ENCODE assay signal across 8 cellular contexts in genomic region chr21:42002421-42002958, GRCh38. TPM values are rescaled to one million over a fixed set of nuclear protein-coding genes. Genes with fewer than 3 reads are reported as not detected.
A peak's percentile ranks its signal among the peaks of the same experiment; 100 is the strongest.
DNase-seq lines count a peak whose midpoint lies in the region; ATAC-seq, FAIRE-seq and TF ChIP-seq lines count a peak whose summit lies in the region.

No MANE protein-coding gene starts in this region.

- POLR2A ChIA-PET in PC-3 (lab: Charles Lee; ENCODE audit: unreplicated experiment), result interaction anchor here (0.7 kb wide), 2 partner anchors 50 to 69 kb away, joined by 3 to 6 read pairs; no protein-coding TSS in a partner anchor

- no peak overlapping the region for H3K4me3 ChIP-seq in BLaER1
- peak overlapping the region; percentile 15; the same call in 1 of the 2 replicates for H3K4me3 ChIP-seq in PC-3 (ENCODE audit: low read length)
- H3K4me3 ChIP-seq in skeletal muscle satellite cell (ENCODE audit: low read length), result no peak overlapping the region
- no peak overlapping the region for H3K4me3 ChIP-seq in pancreas

- H2AFZ ChIP-seq in PC-3 (ENCODE audit: low read length), result no peak overlapping the region

- WGBS in pancreas, 2 donors, result 79 to 85% methylated on average over 14 of the region's 14 CpGs

- no peak for FAIRE-seq in pancreas (lab: Jason Lieb, UNC)

- no TSS peak for BruUV-seq in PC-3 (replicated peaks; lab: Mats Ljungman, UMichigan)

- H3K36me3 Mint-ChIP-seq in activated naive CD4-positive, alpha-beta T cell treated with anti-CD3 and anti-CD28 coated beads, Interleukin-2, amount 50 U/mL, for 72 hours, result peaks cover 33 to 47% of the 10 kb centered on the region in 2 donors

- H3K27ac Mint-ChIP-seq in activated naive CD4-positive, alpha-beta T cell treated with anti-CD3 and anti-CD28 coated beads, Interleukin-2, amount 50 U/mL, for 72 hours, result peak overlapping the region; percentile 94 to 97

- H3F3A ChIP-seq in PC-3 (ENCODE audit: low read length, unreplicated experiment), result no peaks in the 10 kb centered on the region

- H3K79me2 ChIP-seq in PC-3 (ENCODE audit: low read length), result peaks cover 52% of the 10 kb centered on the region

- no peaks in the 10 kb centered on the region for H3K9me2 ChIP-seq in PC-3 (replicated peaks; ENCODE audit: low read length)

- no peaks in the 10 kb centered on the region for H3K27me3 ChIP-seq in BLaER1
- no peaks in the 10 kb centered on the region for H3K27me3 ChIP-seq in PC-3 (ENCODE audit: low read length)
- H3K27me3 ChIP-seq in skeletal muscle satellite cell (ENCODE audit: control insufficient read depth, insufficient read depth, low read length), result no peaks in the 10 kb centered on the region
- no peaks in the 10 kb centered on the region for H3K27me3 ChIP-seq in pancreas

- ATAC-seq in GM21526 (IDR thresholded peaks at IDR 0.05; ENCODE audit: low FRiP score, unreplicated experiment) (peak; percentile 66), PC-3 (peak; percentile 96), HG03280 (IDR thresholded peaks at IDR 0.05; ENCODE audit: unreplicated experiment) (no peak), pancreas (no peak), left ventricle myocardium superior (no peak)
- peak; percentile 97 to 99 for ATAC-seq in activated naive CD4-positive, alpha-beta T cell treated with anti-CD3 and anti-CD28 coated beads, Interleukin-2, amount 50 U/mL, for 72 hours

- CTCF ChIA-PET in PC-3 (lab: Charles Lee), result interaction anchor here (1.2 kb wide), 1 partner anchor 185 kb away, joined by 4 read pairs; no protein-coding TSS in a partner anchor

- TF ChIP-seq CTCF in PC-3 (conservative IDR thresholded peaks at IDR 0.05; ENCODE audit: low read depth, low read length), result no peak
- TF ChIP-seq CTCF in pancreas (IDR thresholded peaks at IDR 0.05), result no peak

- H4K20me1 ChIP-seq in BLaER1 (peaks cover 2% of the 10 kb centered on the region; the same call in 1 of the 2 replicates), PC-3 (ENCODE audit: low read length) (no peaks in the 10 kb centered on the region)

- intact Hi-C loops in PC-3 (cut with micrococcal nuclease), result loop anchor here (2.0 kb wide), 2 partner anchors 42 to 114 kb away; no protein-coding TSS in a partner anchor
- intact Hi-C loops in pancreas (cut with DNase I), result no loop called here
- intact Hi-C loops in left ventricle myocardium superior (cut with micrococcal nuclease), result no loop called here

- peaks cover 19% of the 10 kb centered on the region for H3K4me1 ChIP-seq in BLaER1
- H3K4me1 ChIP-seq in PC-3 (ENCODE audit: insufficient read depth, low read length), result peaks cover 31% of the 10 kb centered on the region
- peaks cover 16% of the 10 kb centered on the region for H3K4me1 ChIP-seq in skeletal muscle satellite cell (ENCODE audit: control insufficient read depth, insufficient read depth, low read length)
- no peaks in the 10 kb centered on the region for H3K4me1 ChIP-seq in pancreas

- no peak overlapping the region for H3K9ac ChIP-seq in BLaER1
- peak overlapping the region; percentile 34 for H3K9ac ChIP-seq in PC-3 (ENCODE audit: low read length)
- peak overlapping the region; percentile 56 for H3K9ac ChIP-seq in skeletal muscle satellite cell (ENCODE audit: low read depth, low read length)

- H3K36me3 ChIP-seq in BLaER1, result peaks cover 23% of the 10 kb centered on the region
- peaks cover 18% of the 10 kb centered on the region for H3K36me3 ChIP-seq in PC-3 (ENCODE audit: low read depth, low read length)
- peaks cover 19% of the 10 kb centered on the region for H3K36me3 ChIP-seq in skeletal muscle satellite cell (ENCODE audit: insufficient read depth, low read length)
- no peaks in the 10 kb centered on the region for H3K36me3 ChIP-seq in pancreas

- H3K9me3 ChIP-seq in BLaER1, result no peaks in the 10 kb centered on the region
- H3K9me3 ChIP-seq in PC-3 (ENCODE audit: low read length), result no peaks in the 10 kb centered on the region
- H3K9me3 ChIP-seq in skeletal muscle satellite cell (replicated peaks; ENCODE audit: low read length), result no peaks in the 10 kb centered on the region
- H3K9me3 ChIP-seq in pancreas, result no peaks in the 10 kb centered on the region

- DNase-seq in PC-3 (peak; percentile 89), pancreas (no peak), left ventricle myocardium superior (no peak)
- peak; percentile 72 to 87 for DNase-seq in activated naive CD4-positive, alpha-beta T cell treated with anti-CD3 and anti-CD28 coated beads, Interleukin-2, amount 50 U/mL, for 72 hours (ENCODE audit: low spot score in 2 of 2)

- no peak overlapping the region for H3K27ac ChIP-seq in BLaER1
- H3K27ac ChIP-seq in PC-3 (ENCODE audit: low read length), result peak overlapping the region; percentile 80
- H3K27ac ChIP-seq in pancreas, result no peak overlapping the region

- peaks cover 0 to 3% of the 10 kb centered on the region in 2 donors for H3K9me3 Mint-ChIP-seq in activated naive CD4-positive, alpha-beta T cell treated with anti-CD3 and anti-CD28 coated beads, Interleukin-2, amount 50 U/mL, for 72 hours

- H3K4me2 ChIP-seq in BLaER1, result peak overlapping the region; percentile 32
- H3K4me2 ChIP-seq in PC-3 (ENCODE audit: low read length), result peak overlapping the region; percentile 55
- H3K4me2 ChIP-seq in skeletal muscle satellite cell (ENCODE audit: low read length), result peak overlapping the region; percentile 68

RNA-seq across cellular contexts. Expression of gene ZBTB21, which starts 7.7 kb away (rescaled TPM):
- 8.1 and 9.2 TPM in 2 replicates for total RNA-seq in PC-3 (2014; rRNA removed)
- total RNA-seq in activated naive CD4-positive, alpha-beta T cell treated with anti-CD3 and anti-CD28 coated beads, Interleukin-2, amount 50 U/mL, for 72 hours, result 10 to 100 TPM; 28.6 to 61.0 TPM
- total RNA-seq in skeletal muscle satellite cell (2012; rRNA removed), result 10.0 and 10.9 TPM in 2 replicates
- total RNA-seq in pancreas, result 1 to 10 TPM; 4.8 to 9.5 (median 8.0) TPM
- 1 to 10 TPM; 2.9 to 3.2 TPM for polyA plus RNA-seq in pancreas
- 6.6 TPM for total RNA-seq in left ventricle myocardium superior

RNA-seq across cellular contexts. Expression of gene C2CD2, which starts 48.7 kb away (rescaled TPM):
- total RNA-seq in PC-3 (2014; rRNA removed), result 50.4 and 81.4 TPM in 2 replicates
- total RNA-seq in activated naive CD4-positive, alpha-beta T cell treated with anti-CD3 and anti-CD28 coated beads, Interleukin-2, amount 50 U/mL, for 72 hours, result 10 to 100 TPM; 15.8 to 24.7 TPM
- 39.3 and 52.4 TPM in 2 replicates for total RNA-seq in skeletal muscle satellite cell (2012; rRNA removed)
- 10 to 100 TPM in 5 of 6 donors, 1 to 10 TPM in 1; 8.0 to 16.8 (median 12.4) TPM for total RNA-seq in pancreas
- polyA plus RNA-seq in pancreas, result 1 to 10 TPM; 7.9 to 8.6 TPM
- 5.2 TPM for total RNA-seq in left ventricle myocardium superior

Comparison
In these comparisons a context has a peak if more than half of its experiments do, and no peak if none do; other contexts are left out.
1. ATAC-seq: peak in GM21526 (single experiment), PC-3 (single experiment) and activated naive CD4-positive, alpha-beta T cell treated with anti-CD3 and anti-CD28 coated beads, Interleukin-2, amount 50 U/mL, for 72 hours (2 of 2); none in HG03280 (single experiment), pancreas (0 of 4) and left ventricle myocardium superior (single experiment).
2. DNase-seq: peak in PC-3 (single experiment) and activated naive CD4-positive, alpha-beta T cell treated with anti-CD3 and anti-CD28 coated beads, Interleukin-2, amount 50 U/mL, for 72 hours (2 of 2); none in pancreas (0 of 6) and left ventricle myocardium superior (single experiment).
3. Peak in every context shown above with its lines, with median percentiles within 50 percentile points of each other: H3K4me2 ChIP-seq.